ENCODE assay signal across 8 cellular contexts in the genomic region with DNA sequence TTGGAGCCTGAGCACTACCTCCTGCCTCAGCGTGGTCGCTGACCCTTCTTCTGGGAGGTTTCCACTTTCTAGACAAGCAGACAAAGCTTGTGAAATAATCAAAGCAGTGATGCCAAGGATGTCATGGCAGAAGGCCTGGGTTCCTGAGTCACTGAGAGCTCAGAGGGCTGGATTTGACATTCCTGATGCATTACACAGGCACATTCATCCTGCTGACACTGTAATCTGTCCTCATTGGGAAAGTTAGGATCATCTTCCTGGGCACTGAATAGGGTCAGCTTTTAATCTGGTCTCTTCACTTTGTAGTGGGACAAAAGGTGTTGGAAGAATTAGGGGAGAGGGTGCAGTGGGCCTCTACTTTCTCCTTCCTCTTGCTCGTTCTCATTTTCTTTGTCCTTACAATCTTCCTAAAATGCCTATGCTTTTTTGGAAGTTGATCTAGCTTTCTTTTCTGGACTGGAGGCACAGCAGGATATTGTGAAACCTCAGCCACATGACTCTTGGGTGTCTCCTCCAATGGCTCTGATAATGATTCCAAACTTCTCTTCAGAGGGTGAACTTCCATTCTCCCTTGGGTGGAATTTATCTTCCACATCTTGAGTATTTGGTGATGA. TPM values are rescaled to one million over a fixed set of nuclear protein-coding genes. Genes with fewer than 3 reads are reported as not detected.
DNase-seq lines count a peak whose midpoint lies in the region; ATAC-seq, FAIRE-seq and TF ChIP-seq lines count a peak whose summit lies in the region.

No MANE protein-coding gene starts in this region.

- no peak overlapping the region for H3K4me3 ChIP-seq in SJSA1
- no peak overlapping the region for H3K4me3 ChIP-seq in pancreas

- WGBS in pancreas, 2 donors = 78 to 87% methylated on average over 3 of the region's 3 CpGs

- peak; percentile 21 to 90 (median 80) for ATAC-seq in pancreas
- no peak for ATAC-seq in GM21528 (IDR thresholded peaks at IDR 0.05; ENCODE audit: low FRiP score, unreplicated experiment)

- H3K27me3 ChIP-seq in SJSA1 (replicated peaks) (no peaks in the 10 kb centered on the region), pancreas (no peaks in the 10 kb centered on the region)

- DNase-seq in ELF-1 (ENCODE audit: low read depth, low spot score) = peak; percentile 67
- peak; percentile 88 to 92 for DNase-seq in SJSA1 (ENCODE audit: low read depth in 1 of 2, low spot score in 2 of 2)
- DNase-seq in foreskin melanocyte = peak; percentile 88
- DNase-seq in pancreas = peak in 3 of 6 donors; percentile 17 to 42 (median 24)
- DNase-seq in DMS153 treated with DMSO at 0.1 percent for 48 hours (lab: John Stamatoyannopoulos, UW; ENCODE audit: unreplicated experiment) = no peak
- DNase-seq in COR-L47 (lab: John Stamatoyannopoulos, UW) = no peak
- no peak for DNase-seq in erythroblast (lab: John Stamatoyannopoulos, UW)

- no peak for TF ChIP-seq POLR2A in erythroblast (IDR thresholded peaks at IDR 0.05; ENCODE audit: low read length)

- TF ChIP-seq CTCF in pancreas (IDR thresholded peaks at IDR 0.05) = no peak

- H3K4me1 ChIP-seq in SJSA1 (replicated peaks) (peaks cover 16% of the 10 kb centered on the region), pancreas (peaks cover 0 to 5% (median 0%) of the 10 kb centered on the region in 3 donors)

- FAIRE-seq in pancreas (lab: Jason Lieb, UNC) = no peak

- H3K27ac ChIP-seq in SJSA1 (peak overlapping the region; percentile 94), pancreas (peak overlapping the region in 1 of 4 donors; percentile 22)

- intact Hi-C loops in pancreas (cut with DNase I) = no loop called here

- H3K9me3 ChIP-seq in SJSA1 (replicated peaks) (no peaks in the 10 kb centered on the region), pancreas (no peaks in the 10 kb centered on the region)

- peaks cover 11% of the 10 kb centered on the region for H3K36me3 ChIP-seq in SJSA1
- no peaks in the 10 kb centered on the region for H3K36me3 ChIP-seq in pancreas

RNA-seq across cellular contexts. Expression of a gene that starts 29.6 kb away (rescaled TPM):
- total RNA-seq in SJSA1 (2014; rRNA removed; shearing (Covaris generic)) = 19.0 and 49.8 TPM in 2 replicates
- total RNA-seq in pancreas = 10 to 100 TPM in 3 of 6 donors, 1 to 10 TPM in 3; 6.9 to 15.3 (median 9.7) TPM
- 1 to 10 TPM; 1.8 to 2.9 TPM for polyA plus RNA-seq in pancreas

Comparison
In these comparisons a context has a peak if more than half of its experiments do, and no peak if none do; other contexts are left out.
1. DNase-seq: peak in ELF-1 (single experiment), SJSA1 (2 of 2) and foreskin melanocyte (single experiment); none in DMS153 treated with DMSO at 0.1 percent for 48 hours (single experiment), COR-L47 (single experiment) and erythroblast (0 of 2).